In genomic region chr6:28863607-28864320, GRCh38 we compare ENCODE assay signal across 8 cellular contexts.
A peak's percentile ranks its signal among the peaks of the same experiment; 100 is the strongest.
DNase-seq lines count a peak whose midpoint lies in the region; ATAC-seq and TF ChIP-seq lines count a peak whose summit lies in the region.

No MANE protein-coding gene starts in this region.

- no peaks in the 10 kb centered on the region for H3K79me2 ChIP-seq in PC-9 (ENCODE audit: low read depth)

- H3K36me3 Mint-ChIP-seq in activated T-cell treated with anti-CD3 and anti-CD28 coated beads, Interleukin-2, amount 50 U/mL, for 72 hours (ENCODE audit: insufficient read depth in 2 of 2), result peaks cover 1 to 6% of the 10 kb centered on the region in 2 donors
- peaks cover 9 to 19% of the 10 kb centered on the region in 2 donors for H3K36me3 Mint-ChIP-seq in naive B cell

- H3K27ac Mint-ChIP-seq in activated T-cell treated with anti-CD3 and anti-CD28 coated beads, Interleukin-2, amount 50 U/mL, for 72 hours, result peak overlapping the region; percentile 99
- peak overlapping the region; percentile 69 to 100 (median 99) for H3K27ac Mint-ChIP-seq in naive B cell

- peak overlapping the region; percentile 91 to 94 for H3K4me3 Mint-ChIP-seq in activated T-cell treated with anti-CD3 and anti-CD28 coated beads, Interleukin-2, amount 50 U/mL, for 72 hours
- peak overlapping the region; percentile 90 to 96 (median 94) for H3K4me3 Mint-ChIP-seq in naive B cell

- H3K27me3 ChIP-seq in PC-9 (ENCODE audit: insufficient read depth, low read depth), result no peaks in the 10 kb centered on the region

- peaks cover 27% of the 10 kb centered on the region for H3K4me1 Mint-ChIP-seq in activated T-cell treated with anti-CD3 and anti-CD28 coated beads, Interleukin-2, amount 50 U/mL, for 72 hours (ENCODE audit: low read depth)
- H3K4me1 Mint-ChIP-seq in naive B cell, result peaks cover 21 to 47% (median 24%) of the 10 kb centered on the region in 3 donors

- POLR2A ChIA-PET in PC-9 (lab: Charles Lee; ENCODE audit: unreplicated experiment), result interaction anchor here (0.6 to 0.7 kb wide), 4 partner anchors 33 to 1302 kb away, joined by 3 to 6 read pairs (median 4); no protein-coding TSS in a partner anchor

- peak; percentile 49 to 50 for ATAC-seq in activated T-cell treated with anti-CD3 and anti-CD28 coated beads, Interleukin-2, amount 50 U/mL, for 72 hours (replicated peaks in 1 of 2)
- ATAC-seq in naive B cell (ENCODE audit: low read depth in 2 of 2) (peak; percentile 34 to 38), HG02981 (IDR thresholded peaks at IDR 0.05; ENCODE audit: unreplicated experiment) (no peak)

- H3K4me2 ChIP-seq in PC-9, result peak overlapping the region; percentile 89

- no TSS peak for BruUV-seq in PC-9 (replicated peaks; lab: Mats Ljungman, UMichigan)

- H3K27ac ChIP-seq in PC-9, result peak overlapping the region; percentile 37

- no peaks in the 10 kb centered on the region for H3K36me3 ChIP-seq in PC-9 (ENCODE audit: low read depth)

- no peaks in the 10 kb centered on the region for H4K20me1 ChIP-seq in PC-9 (ENCODE audit: insufficient read depth)

- DNase-seq in GM10266 (ENCODE audit: extremely low spot score) (peak; percentile 64), PC-9 (peak; percentile 77 to 85), fibroblast of gingiva (ENCODE audit: low read depth) (peak; percentile 76), naive B cell (peak; percentile 70)
- DNase-seq in activated T-cell treated with anti-CD3 and anti-CD28 coated beads, Interleukin-2, amount 50 U/mL, for 72 hours, result peak; percentile 78 to 87
- peak; percentile 78 for DNase-seq in stimulated activated CD8-positive, alpha-beta memory T cell treated with anti-CD3 and anti-CD28 coated beads, Interleukin-7, amount 100 ng/mL, for 24 hours (ENCODE audit: low read depth)

- H2AFZ ChIP-seq in PC-9, result peak overlapping the region; percentile 94

- H3K9me2 ChIP-seq in PC-9 (ENCODE audit: insufficient read depth), result no peaks in the 10 kb centered on the region

- intact Hi-C loops in PC-9 (cut with micrococcal nuclease; ENCODE audit: unreplicated experiment), result loop anchor here (1.0 to 10.0 kb wide), 4 partner anchors 25 to 121 kb away; no protein-coding TSS in a partner anchor

- TF ChIP-seq CTCF in GM10266 (IDR thresholded peaks at IDR 0.05; ENCODE audit: control insufficient read depth, insufficient read depth, low read depth, missing control alignments), result no peak
- peak; percentile 35; the same call in 1 of the 2 replicates for TF ChIP-seq CTCF in PC-9 (conservative IDR thresholded peaks at IDR 0.05)

- peaks cover 12% of the 10 kb centered on the region for H3K4me1 ChIP-seq in PC-9 (replicated peaks; ENCODE audit: insufficient read depth)

- peaks cover 18% of the 10 kb centered on the region for H3F3A ChIP-seq in PC-9 (ENCODE audit: insufficient read depth, low read depth)

- H3K4me3 ChIP-seq in PC-9, result peak overlapping the region; percentile 81

- no peaks in the 10 kb centered on the region for H3K9me3 ChIP-seq in PC-9 (ENCODE audit: insufficient read depth, low read depth)

- TF ChIP-seq RAD21 in Ishikawa (IDR thresholded peaks at IDR 0.05; ENCODE audit: low read depth), result peak; percentile 32; the same call in 1 of the 2 replicates

- H3K27me3 Mint-ChIP-seq in activated T-cell treated with anti-CD3 and anti-CD28 coated beads, Interleukin-2, amount 50 U/mL, for 72 hours (ENCODE audit: low read depth), result no peaks in the 10 kb centered on the region
- H3K27me3 Mint-ChIP-seq in naive B cell, result peaks cover 0 to 12% (median 7%) of the 10 kb centered on the region in 3 donors

- H3K9me3 Mint-ChIP-seq in activated T-cell treated with anti-CD3 and anti-CD28 coated beads, Interleukin-2, amount 50 U/mL, for 72 hours, result no peaks in the 10 kb centered on the region
- H3K9me3 Mint-ChIP-seq in naive B cell, result peaks cover 7 to 35% (median 26%) of the 10 kb centered on the region in 7 donors

- CTCF ChIA-PET in PC-9 (lab: Charles Lee), result no interaction called here

- TF ChIP-seq EP300 in Ishikawa (IDR thresholded peaks at IDR 0.05; ENCODE audit: borderline replicate concordance), result no peak; the same call in 1 of the 2 replicates

TF ChIP-seq in Ishikawa, 13 proteins besides CTCF, POLR2A, EP300 and RAD21:
- TF ChIP-seq YY1 (IDR thresholded peaks at IDR 0.05; ENCODE audit: low read depth) (0 out of 2 replicates have a peak, but pooled peaks have one; percentile 57), CEBPB (IDR thresholded peaks at IDR 0.05) (peak; percentile 68; the same call in 1 of the 2 replicates), CREB1 (IDR thresholded peaks at IDR 0.05; ENCODE audit: low read depth) (no peak), TEAD4 (IDR thresholded peaks at IDR 0.05) (peak; percentile 88), MAX (IDR thresholded peaks at IDR 0.05) (peak; percentile 82), NFIC (IDR thresholded peaks at IDR 0.05) (peak; percentile 77)
